ENCODE assay signal across 1 cellular context in the genomic region with DNA sequence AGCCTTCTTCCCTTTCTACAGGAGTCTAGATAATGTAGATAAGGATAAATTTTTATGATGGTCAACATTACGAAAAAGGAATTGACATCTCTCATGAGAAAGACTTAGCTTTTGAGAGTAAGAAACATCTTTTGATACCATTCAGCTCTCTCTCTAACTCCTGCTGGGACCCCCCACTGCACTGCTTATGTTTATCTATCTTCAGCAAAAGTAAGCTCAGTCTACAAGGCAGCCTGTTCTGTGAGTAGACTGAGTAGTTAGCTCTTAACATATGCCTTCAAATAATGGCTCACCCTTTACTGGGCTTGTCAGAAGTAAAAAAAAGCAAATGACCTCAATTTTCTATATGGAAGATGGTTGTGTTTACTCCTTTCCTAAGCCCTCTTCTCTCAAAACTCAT.
TF ChIP-seq lines count a peak whose summit lies in the region.

No MANE protein-coding gene starts in this region.

TF ChIP-seq in GM23338, 12 proteins besides CTCF, POLR2A, EP300 and RAD21 (continued from another document):
- TF ChIP-seq ZNF462 (CRISPR knock-in tag; IDR thresholded peaks at IDR 0.05), result no peak
- TF ChIP-seq NANOG (IDR thresholded peaks at IDR 0.05; ENCODE audit: borderline replicate concordance), result no peak
- TF ChIP-seq EZH2 (IDR thresholded peaks at IDR 0.05; ENCODE audit: low read depth, unreplicated experiment), result no peak
- TF ChIP-seq, protein P1, sequence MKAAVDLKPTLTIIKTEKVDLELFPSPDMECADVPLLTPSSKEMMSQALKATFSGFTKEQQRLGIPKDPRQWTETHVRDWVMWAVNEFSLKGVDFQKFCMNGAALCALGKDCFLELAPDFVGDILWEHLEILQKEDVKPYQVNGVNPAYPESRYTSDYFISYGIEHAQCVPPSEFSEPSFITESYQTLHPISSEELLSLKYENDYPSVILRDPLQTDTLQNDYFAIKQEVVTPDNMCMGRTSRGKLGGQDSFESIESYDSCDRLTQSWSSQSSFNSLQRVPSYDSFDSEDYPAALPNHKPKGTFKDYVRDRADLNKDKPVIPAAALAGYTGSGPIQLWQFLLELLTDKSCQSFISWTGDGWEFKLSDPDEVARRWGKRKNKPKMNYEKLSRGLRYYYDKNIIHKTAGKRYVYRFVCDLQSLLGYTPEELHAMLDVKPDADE (IDR thresholded peaks at IDR 0.05), result no peak
- TF ChIP-seq ZNF331 (CRISPR knock-in tag; IDR thresholded peaks at IDR 0.05; ENCODE audit: low read depth), result no peak
- TF ChIP-seq POLR2AphosphoS5 (IDR thresholded peaks at IDR 0.05; ENCODE audit: low read depth), result no peak
- TF ChIP-seq STAT1 (IDR thresholded peaks at IDR 0.05; ENCODE audit: unreplicated experiment), result no peak
- no peak for TF ChIP-seq EZH2phosphoT487 (IDR thresholded peaks at IDR 0.05; ENCODE audit: unreplicated experiment)
- TF ChIP-seq CREB1 (CRISPR knock-in tag; IDR thresholded peaks at IDR 0.05; ENCODE audit: low read depth), result no peak
- TF ChIP-seq JUNB (IDR thresholded peaks at IDR 0.05; ENCODE audit: unreplicated experiment), result no peak
- no peak for TF ChIP-seq ZNF114 (CRISPR knock-in tag; IDR thresholded peaks at IDR 0.05)
